Comparison of ENCODE assay signal across 10 cellular contexts in the genomic region with DNA sequence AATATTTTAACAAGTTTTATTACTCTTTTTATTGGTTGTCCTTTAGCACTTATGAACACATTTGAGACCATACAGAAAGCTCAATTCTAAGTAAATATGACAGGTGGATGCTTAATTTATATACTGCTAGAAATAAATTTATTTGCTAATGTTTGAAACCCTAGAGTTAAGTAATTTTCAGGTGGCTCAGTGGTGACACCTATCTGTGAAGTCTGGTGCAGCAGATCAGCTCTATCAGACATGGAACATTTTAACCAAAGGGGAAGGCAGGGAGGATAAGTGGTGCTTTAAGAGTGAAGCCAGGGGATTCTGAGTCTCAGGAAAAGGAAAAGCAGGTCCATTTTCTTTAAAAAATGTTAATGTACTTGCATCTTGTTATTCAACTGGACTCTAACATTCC.
A peak's percentile ranks its signal among the peaks of the same experiment; 100 is the strongest.
DNase-seq lines count a peak whose midpoint lies in the region; ATAC-seq, FAIRE-seq and TF ChIP-seq lines count a peak whose summit lies in the region.
"Had no signal": no experiment of that assay in that cellular context is flagged by ENCODE, and none has a peak within 500 bp of the region (broad histone marks: within the 10 kb centered on the region; RNA-seq: fewer than 3 reads in every experiment).

No MANE protein-coding gene starts in this region.

- H3K4me1 Mint-ChIP-seq in type B pancreatic cell (ENCODE audit: unreplicated experiment), result no peaks in the 10 kb centered on the region

- H3K4me1 ChIP-seq in heart left ventricle (peaks cover 0 to 26% (median 0%) of the 10 kb centered on the region in 12 donors), endothelial cell of umbilical vein (ENCODE audit: control insufficient read depth, extremely low read depth, insufficient read depth, low read length) (no peaks in the 10 kb centered on the region), uterus (no peaks in the 10 kb centered on the region)
- H3K4me1 ChIP-seq: vagina had no signal

- H3K9ac ChIP-seq in endothelial cell of umbilical vein (replicated peaks; ENCODE audit: extremely low read depth, insufficient read depth, low read length), result no peak overlapping the region

- no peak overlapping the region for H3K4me3 ChIP-seq in heart left ventricle
- no peak overlapping the region for H3K4me3 ChIP-seq in endothelial cell of umbilical vein (replicated peaks in 1 of 3; ENCODE audit: insufficient read depth in 1 of 3, low read depth in 1 of 3, low read length in 3 of 3)
- H3K4me3 ChIP-seq in uterus, result no peak overlapping the region
- H3K4me3 ChIP-seq: vagina had no signal

- no peaks in the 10 kb centered on the region for H3K36me3 Mint-ChIP-seq in type B pancreatic cell

- no peak overlapping the region for H3K4me3 Mint-ChIP-seq in type B pancreatic cell

- H3K9me1 ChIP-seq in endothelial cell of umbilical vein (replicated peaks; ENCODE audit: control insufficient read depth, extremely low read depth, insufficient read depth, low read length), result no peaks in the 10 kb centered on the region

- peak in 10 of 12 donors; percentile 7 to 42 (median 30) for TF ChIP-seq CTCF in heart left ventricle (IDR thresholded peaks at IDR 0.05)
- TF ChIP-seq CTCF in endothelial cell of umbilical vein (IDR thresholded peaks at IDR 0.05; ENCODE audit: extremely low read depth in 1 of 2, insufficient read depth in 1 of 2, low read depth in 1 of 2, low read length in 2 of 2), result peak; percentile 29 to 41
- peak; percentile 73 for TF ChIP-seq CTCF in type B pancreatic cell (conservative IDR thresholded peaks at IDR 0.05)
- no peak for TF ChIP-seq CTCF in uterus (IDR thresholded peaks at IDR 0.05)

- no TSS peak for BruUV-seq in endothelial cell of umbilical vein (replicated peaks; lab: Mats Ljungman, UMichigan)

- no peaks in the 10 kb centered on the region for H3K9me3 Mint-ChIP-seq in type B pancreatic cell

- no peak for DNase-seq in heart left ventricle
- no peak for DNase-seq in left ventricle myocardium superior
- peak; percentile 46 for DNase-seq in NAMALWA (ENCODE audit: low spot score)
- peak; percentile 15 for DNase-seq in endothelial cell of umbilical vein (ENCODE audit: low read depth, low spot score)
- DNase-seq in type B pancreatic cell (ENCODE audit: extremely low spot score, unreplicated experiment), result no peak
- DNase-seq in uterus, result no peak
- DNase-seq in NCI-H146 treated with DMSO at 0.1 percent for 48 hours (lab: John Stamatoyannopoulos, UW; ENCODE audit: unreplicated experiment), result no peak
- DNase-seq: aorta had no signal

- H3K79me2 ChIP-seq in endothelial cell of umbilical vein (ENCODE audit: control insufficient read depth, insufficient read depth, low read length), result no peaks in the 10 kb centered on the region

- H3K9me3 ChIP-seq in heart left ventricle (peaks cover 0 to 16% (median 7%) of the 10 kb centered on the region in 12 donors), endothelial cell of umbilical vein (replicated peaks; ENCODE audit: control insufficient read depth, insufficient read depth, low read length) (no peaks in the 10 kb centered on the region), uterus (peaks cover 0 to 8% of the 10 kb centered on the region in 2 donors)
- H3K9me3 ChIP-seq: vagina had no signal

- no peak overlapping the region for H3K4me2 ChIP-seq in endothelial cell of umbilical vein (ENCODE audit: insufficient read depth, low read length)

- H3K27me3 ChIP-seq in heart left ventricle (no peaks in the 10 kb centered on the region), endothelial cell of umbilical vein (ENCODE audit: control insufficient read depth in 2 of 2, insufficient read depth in 2 of 2, low read length in 2 of 2) (no peaks in the 10 kb centered on the region), uterus (no peaks in the 10 kb centered on the region)
- H3K27me3 ChIP-seq: vagina had no signal

- FAIRE-seq in endothelial cell of umbilical vein (lab: Jason Lieb, UNC), result no peak

- H3K27ac ChIP-seq in heart left ventricle, result no peak overlapping the region
- no peak overlapping the region for H3K27ac ChIP-seq in endothelial cell of umbilical vein (ENCODE audit: insufficient read depth, low read depth, low read length)
- H3K27ac ChIP-seq in uterus, result no peak overlapping the region
- H3K27ac ChIP-seq: vagina had no signal

- H3K27me3 Mint-ChIP-seq in type B pancreatic cell, result peaks cover 15% of the 10 kb centered on the region

- intact Hi-C loops in heart left ventricle (cut with DNase I), result no loop called here
- intact Hi-C loops in left ventricle myocardium superior (cut with micrococcal nuclease), result no loop called here
- intact Hi-C loops in endothelial cell of umbilical vein (cut with micrococcal nuclease), result loop anchor here (1.0 kb wide), 1 partner anchor 195 kb away; no protein-coding TSS in a partner anchor
- intact Hi-C loops in uterus (cut with DNase I; ENCODE audit: low total_unique reads), result no loop called here

- CTCF ChIA-PET in endothelial cell of umbilical vein (lab: Charles Lee), result interaction anchor here (0.7 to 5.4 kb wide), 20 partner anchors 8 to 551 kb away, joined by 3 to 133 read pairs (median 3); no protein-coding TSS in a partner anchor

- POLR2A ChIA-PET in endothelial cell of umbilical vein (lab: Charles Lee), result no interaction called here

- H3K36me3 ChIP-seq in heart left ventricle, result no peaks in the 10 kb centered on the region
- H3K36me3 ChIP-seq in endothelial cell of umbilical vein (ENCODE audit: control insufficient read depth in 2 of 2, extremely low read depth in 1 of 2, insufficient read depth in 2 of 2, low read length in 2 of 2), result no peaks in the 10 kb centered on the region
- H3K36me3 ChIP-seq in uterus, result no peaks in the 10 kb centered on the region
- H3K36me3 ChIP-seq: vagina had no signal

- ATAC-seq in heart left ventricle, result no peak
- no peak for ATAC-seq in left ventricle myocardium superior
- ATAC-seq in HG03469 (IDR thresholded peaks at IDR 0.05; ENCODE audit: unreplicated experiment), result no peak

- no peak for TF ChIP-seq POLR2A in heart left ventricle (IDR thresholded peaks at IDR 0.05)
- no peak for TF ChIP-seq POLR2A in endothelial cell of umbilical vein (IDR thresholded peaks at IDR 0.05; ENCODE audit: low read depth, low read length)
- TF ChIP-seq POLR2A in uterus (IDR thresholded peaks at IDR 0.05), result no peak

- no peak overlapping the region for H2AFZ ChIP-seq in endothelial cell of umbilical vein (ENCODE audit: low read depth, low read length)

- dilution Hi-C loops in endothelial cell of umbilical vein (cut with MboI; ENCODE audit: extremely low pct_ligation_motif_present, low sequenced_read_pairs), result no loop called here

- no peaks in the 10 kb centered on the region for H4K20me1 ChIP-seq in endothelial cell of umbilical vein (replicated peaks; ENCODE audit: control insufficient read depth, extremely low read depth, insufficient read depth, low read length)

- H3K27ac Mint-ChIP-seq in type B pancreatic cell, result no peak overlapping the region

TF ChIP-seq in endothelial cell of umbilical vein, 7 proteins besides CTCF, POLR2A, EP300 and RAD21:
- TF ChIP-seq, protein P1, sequence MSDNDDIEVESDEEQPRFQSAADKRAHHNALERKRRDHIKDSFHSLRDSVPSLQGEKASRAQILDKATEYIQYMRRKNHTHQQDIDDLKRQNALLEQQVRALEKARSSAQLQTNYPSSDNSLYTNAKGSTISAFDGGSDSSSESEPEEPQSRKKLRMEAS (IDR thresholded peaks at IDR 0.05; ENCODE audit: insufficient read depth, insufficient read length), result no peak
- TF ChIP-seq GATA2 (IDR thresholded peaks at IDR 0.05; ENCODE audit: insufficient read depth, insufficient read length, low read depth, low read length), result no peak
- no peak for TF ChIP-seq JUN (IDR thresholded peaks at IDR 0.05; ENCODE audit: borderline replicate concordance, insufficient read depth, insufficient read length, low read depth)
- no peak for TF ChIP-seq MYC (IDR thresholded peaks at IDR 0.05; ENCODE audit: low read depth, low read length)
- TF ChIP-seq FOS (IDR thresholded peaks at IDR 0.05; ENCODE audit: borderline replicate concordance, insufficient read depth, low read length), result no peak
- TF ChIP-seq EZH2 (IDR thresholded peaks at IDR 0.05; ENCODE audit: borderline replicate concordance, low read depth, low read length, severe bottlenecking), result no peak
TF ChIP-seq in endothelial cell of umbilical vein: peak in this region for 0.

Comparison
In these comparisons a context has a peak if more than half of its experiments do, and no peak if none do; other contexts are left out.
1. DNase-seq: peak in NAMALWA (single experiment) and endothelial cell of umbilical vein (single experiment); none in heart left ventricle (0 of 5), left ventricle myocardium superior (single experiment), type B pancreatic cell (single experiment), uterus (0 of 2) and NCI-H146 treated with DMSO at 0.1 percent for 48 hours (single experiment).
2. CTCF ChIP-seq: peak in heart left ventricle (10 of 12), endothelial cell of umbilical vein (2 of 2) and type B pancreatic cell (single experiment); none in uterus (0 of 4).